ENCODE assay signal across 9 cellular contexts in genomic region chr7:44981035-44981706, GRCh38. TPM values are rescaled to one million over a fixed set of nuclear protein-coding genes. Genes with fewer than 3 reads are reported as not detected.
DNase-seq lines count a peak whose midpoint lies in the region; ATAC-seq and TF ChIP-seq lines count a peak whose summit lies in the region.
"Had no signal": no experiment of that assay in that cellular context is flagged by ENCODE, and none has a peak within 500 bp of the region (broad histone marks: within the 10 kb centered on the region; RNA-seq: fewer than 3 reads in every experiment).

No MANE protein-coding gene starts in this region.

- H3K36me3 ChIP-seq in transverse colon = peaks cover 0 to 11% (median 0%) of the 10 kb centered on the region in 4 donors

- peaks cover 85% of the 10 kb centered on the region for H3K4me1 Mint-ChIP-seq in activated naive CD4-positive, alpha-beta T cell treated with anti-CD3 and anti-CD28 coated beads, Interleukin-2, amount 50 U/mL, for 24 hours
- H3K4me1 Mint-ChIP-seq in effector memory CD8-positive, alpha-beta T cell (ENCODE audit: low read depth in 2 of 2) = peaks cover 64 to 79% of the 10 kb centered on the region in 2 donors
- peaks cover 20% of the 10 kb centered on the region for H3K4me1 Mint-ChIP-seq in endothelial cell (ENCODE audit: unreplicated experiment)

- ATAC-seq in effector memory CD8-positive, alpha-beta T cell (replicated peaks) = no peak
- no peak for ATAC-seq in HG03025 (IDR thresholded peaks at IDR 0.05; ENCODE audit: low FRiP score, unreplicated experiment)

- no peak for TF ChIP-seq POLR2A in transverse colon (IDR thresholded peaks at IDR 0.05)

- TF ChIP-seq CTCF in transverse colon (IDR thresholded peaks at IDR 0.05) = no peak
- no peak for TF ChIP-seq CTCF in endothelial cell (IDR thresholded peaks at IDR 0.05; ENCODE audit: unreplicated experiment)

- peak overlapping the region; percentile 87 for H3K27ac Mint-ChIP-seq in activated naive CD4-positive, alpha-beta T cell treated with anti-CD3 and anti-CD28 coated beads, Interleukin-2, amount 50 U/mL, for 24 hours
- peak overlapping the region; percentile 98 for H3K27ac Mint-ChIP-seq in effector memory CD8-positive, alpha-beta T cell
- H3K27ac Mint-ChIP-seq in endothelial cell (ENCODE audit: unreplicated experiment) = no peak overlapping the region

- in situ Hi-C loops in transverse colon (cut with MboI; ENCODE audit: low pct_ligation_motif_present in 1 of 4, low pct_unique_long_range_greater_than_20kb in 1 of 4, low sequenced_read_pairs in 3 of 4) = no loop called here

- peaks cover 41% of the 10 kb centered on the region for H3K36me3 Mint-ChIP-seq in activated naive CD4-positive, alpha-beta T cell treated with anti-CD3 and anti-CD28 coated beads, Interleukin-2, amount 50 U/mL, for 24 hours
- H3K36me3 Mint-ChIP-seq in effector memory CD8-positive, alpha-beta T cell (ENCODE audit: insufficient read depth) = peaks cover 92% of the 10 kb centered on the region
- H3K36me3 Mint-ChIP-seq in endothelial cell (ENCODE audit: low read depth, unreplicated experiment) = peaks cover 20% of the 10 kb centered on the region

- no peaks in the 10 kb centered on the region for H3K9me3 Mint-ChIP-seq in activated naive CD4-positive, alpha-beta T cell treated with anti-CD3 and anti-CD28 coated beads, Interleukin-2, amount 50 U/mL, for 24 hours
- H3K9me3 Mint-ChIP-seq in effector memory CD8-positive, alpha-beta T cell = no peaks in the 10 kb centered on the region
- H3K9me3 Mint-ChIP-seq in endothelial cell (ENCODE audit: unreplicated experiment) = no peaks in the 10 kb centered on the region

- peak overlapping the region; percentile 77 for H3K4me3 Mint-ChIP-seq in activated naive CD4-positive, alpha-beta T cell treated with anti-CD3 and anti-CD28 coated beads, Interleukin-2, amount 50 U/mL, for 24 hours
- H3K4me3 Mint-ChIP-seq in effector memory CD8-positive, alpha-beta T cell = peak overlapping the region; percentile 99
- H3K4me3 Mint-ChIP-seq in endothelial cell (ENCODE audit: unreplicated experiment) = no peak overlapping the region

- peak overlapping the region; percentile 58 to 73 (median 62) for H3K27ac ChIP-seq in transverse colon

- peaks cover 7 to 33% (median 14%) of the 10 kb centered on the region in 4 donors for H3K4me1 ChIP-seq in transverse colon

- no peaks in the 10 kb centered on the region for H3K27me3 ChIP-seq in transverse colon

- no peak for TF ChIP-seq EP300 in transverse colon (IDR thresholded peaks at IDR 0.05; ENCODE audit: low read depth)

- H3K9me3 ChIP-seq in transverse colon = no peaks in the 10 kb centered on the region
- H3K9me3 ChIP-seq: Caco-2 had no signal

- intact Hi-C loops in transverse colon (cut with DNase I; ENCODE audit: low total_unique reads) = no loop called here

- 85 to 87% methylated on average over 2 to 7 of the region's 7 CpGs for WGBS in transverse colon (ENCODE audit: low coverage in 1 of 2), 2 donors

- H3K4me3 ChIP-seq in transverse colon = no peak overlapping the region

- no peak for DNase-seq in activated naive CD4-positive, alpha-beta T cell treated with anti-CD3 and anti-CD28 coated beads, Interleukin-2, amount 50 U/mL, for 16 hours
- DNase-seq in MV-4-11 (lab: John Stamatoyannopoulos, UW) (peak; percentile 33), transverse colon (no peak), endothelial cell (ENCODE audit: low spot score) (no peak), amniotic stem cell (lab: John Stamatoyannopoulos, UW) (no peak)
- DNase-seq in effector memory CD8-positive, alpha-beta T cell = no peak

- H3K27me3 Mint-ChIP-seq in activated naive CD4-positive, alpha-beta T cell treated with anti-CD3 and anti-CD28 coated beads, Interleukin-2, amount 50 U/mL, for 24 hours = no peaks in the 10 kb centered on the region
- no peaks in the 10 kb centered on the region for H3K27me3 Mint-ChIP-seq in effector memory CD8-positive, alpha-beta T cell
- peaks cover 8% of the 10 kb centered on the region for H3K27me3 Mint-ChIP-seq in endothelial cell (ENCODE audit: unreplicated experiment)

RNA-seq across cellular contexts. Expression of gene MYO1G, which starts 2.4 kb away (rescaled TPM):
- total RNA-seq in transverse colon (1 to 10 TPM; 2.5 to 8.3 (median 6.4) TPM), endothelial cell (ENCODE audit: unreplicated experiment) (0.13 TPM)

RNA-seq across cellular contexts. Expression of gene CCM2, which starts 18.8 kb away (rescaled TPM):
- total RNA-seq in transverse colon (10 to 100 TPM; 40.4 to 76.4 (median 47.8) TPM), endothelial cell (ENCODE audit: unreplicated experiment) (59.8 TPM)
